Comparison of ENCODE assay signal across 29 cellular contexts in the genomic region with DNA sequence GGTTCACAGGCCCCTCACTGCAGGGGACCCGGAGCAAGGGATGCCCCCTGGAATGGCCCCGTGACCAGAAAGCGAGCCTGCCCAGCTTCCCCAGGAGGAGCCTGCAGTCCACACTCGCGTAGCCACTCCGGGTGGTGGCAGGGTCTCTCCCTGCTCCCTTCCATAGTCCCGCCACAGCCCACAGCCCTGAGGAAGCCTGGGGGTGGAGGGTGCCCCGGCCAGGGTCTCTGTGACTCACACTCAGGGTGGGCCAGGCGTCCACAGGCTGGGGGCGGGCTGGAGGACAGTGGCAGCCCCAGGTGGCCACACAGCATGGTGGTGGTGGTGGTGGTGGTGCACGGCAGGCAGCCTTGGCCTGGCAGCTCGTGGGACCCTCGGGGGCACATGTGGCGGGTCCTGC.
"Had no signal": no experiment of that assay in that cellular context is flagged by ENCODE, and none has a peak within 500 bp of the region (broad histone marks: within the 10 kb centered on the region; RNA-seq: fewer than 3 reads in every experiment).

No MANE protein-coding gene starts in this region.

- FAIRE-seq: astrocyte, TTC549 had no signal

- ATAC-seq: activated CD8-positive, alpha-beta memory T cell treated with anti-CD3 and anti-CD28 coated beads, Interleukin-2, amount 10 ng/mL, durations not matched to agents 7 days and 5 days; activated CD8-positive, alpha-beta T cell treated with anti-CD3 and anti-CD28 coated beads, Interleukin-2, amount 10 ng/mL, durations not matched to agents 7 days and 5 days; activated naive CD8-positive, alpha-beta T cell treated with anti-CD3 and anti-CD28 coated beads, Interleukin-2, amount 50 U/mL, for 24 hours; body of pancreas had no signal

- H3K4me3 ChIP-seq: body of pancreas, breast epithelium had no signal

- H3K27ac ChIP-seq: body of pancreas, brain microvascular endothelial cell, breast epithelium, VCaP had no signal

- H3K9me3 ChIP-seq: body of pancreas, breast epithelium had no signal

- DNase-seq: activated B cell treated with CpG ODN at 0.5 μM for 24 hours; activated CD4-positive, alpha-beta memory T cell treated with anti-CD3 and anti-CD28 coated beads, Interleukin-2, amount 10 ng/mL, durations not matched to agents 7 days and 5 days; activated CD4-positive, alpha-beta T cell treated with anti-CD3 and anti-CD28 coated beads for 4 hours; activated CD4-positive, alpha-beta T cell treated with anti-CD3 and anti-CD28 coated beads, Interleukin-2, amount 10 ng/mL, durations not matched to agents 24 days and 14 days; activated CD4-positive, alpha-beta T cell treated with anti-CD3 and anti-CD28 coated beads, Interleukin-2, amount 50 U/mL, for 48 hours; activated CD4-positive, CD25-positive, alpha-beta regulatory T cell treated with anti-CD3 and anti-CD28 coated beads, Interleukin-2, amount 50 U/mL, for 72 hours; activated CD8-positive, alpha-beta memory T cell treated with anti-CD3 and anti-CD28 coated beads for 24 hours; activated CD8-positive, alpha-beta memory T cell treated with anti-CD3 and anti-CD28 coated beads, Interleukin-2, amount 10 ng/mL, durations not matched to agents 7 days and 5 days; activated CD8-positive, alpha-beta memory T cell treated with anti-CD3 and anti-CD28 coated beads, Interleukin-2, amount 50 U/mL, for 48 hours; activated CD8-positive, alpha-beta T cell treated with anti-CD3 and anti-CD28 coated beads, Interleukin-2, amount 10 ng/mL, durations not matched to agents 7 days and 5 days; activated effector memory CD4-positive, alpha-beta T cell treated with Interleukin-2 at 50 U/mL for 16 hours; activated gamma-delta T cell; activated naive CD4-positive, alpha-beta T cell treated with anti-CD3 and anti-CD28 coated beads, Interleukin-2, amount 10 ng/mL, durations not matched to agents 7 days and 5 days; activated naive CD4-positive, alpha-beta T cell treated with Interleukin-2 at 50 U/mL for 16 hours; activated naive CD8-positive, alpha-beta T cell treated with anti-CD3 and anti-CD28 coated beads, Interleukin-2, amount 10 ng/mL, durations not matched to agents 7 days and 5 days; activated naive CD8-positive, alpha-beta T cell treated with anti-CD3 and anti-CD28 coated beads, Interleukin-2, amount 50 U/mL, for 24 hours; activated T-cell treated with anti-CD3 and anti-CD28 coated beads, Interleukin-2, amount 50 U/mL, for 24 hours; activated T-cell treated with anti-CD3 and anti-CD28 coated beads, Interleukin-2, amount 50 U/mL, for 48 hours; amygdala; anterior cingulate cortex; body of pancreas; brain microvascular endothelial cell; central memory CD4-positive, alpha-beta T cell; T-helper 2 cell; T-helper 9 cell had no signal

- H3K36me3 ChIP-seq: breast epithelium had no signal

- H3K27me3 ChIP-seq: body of pancreas, brain microvascular endothelial cell, breast epithelium had no signal
